Comparison of ENCODE assay signal across 15 cellular contexts in the genomic region with DNA sequence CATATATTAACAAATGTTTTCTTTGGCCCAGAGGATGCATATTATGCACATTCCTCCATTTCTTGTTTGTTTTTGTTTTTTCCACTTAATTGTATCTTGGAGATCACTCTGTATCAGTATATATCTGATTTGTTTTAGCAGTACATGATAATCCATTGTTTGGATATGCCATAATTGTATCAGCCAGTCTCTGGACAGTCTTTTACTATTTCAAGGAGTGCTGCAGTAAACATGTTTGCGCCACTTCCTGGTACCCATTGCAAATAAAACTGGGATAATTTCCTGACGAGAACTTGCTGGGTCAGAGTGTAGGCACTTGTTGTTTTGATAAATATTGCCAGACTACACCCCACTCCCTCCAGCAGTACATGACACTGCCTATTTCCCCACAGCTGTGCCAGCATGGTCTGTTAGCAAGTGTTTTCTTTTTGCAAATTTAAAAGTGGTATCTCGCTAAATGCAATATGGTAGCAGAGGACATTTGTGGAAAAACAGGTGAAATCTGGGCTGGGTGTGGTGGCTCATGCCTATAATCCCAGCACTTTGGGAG. TPM values are rescaled to one million over a fixed set of nuclear protein-coding genes. Genes with fewer than 3 reads are reported as not detected.
DNase-seq lines count a peak whose midpoint lies in the region; ATAC-seq, FAIRE-seq and TF ChIP-seq lines count a peak whose summit lies in the region.
"Had no signal": no experiment of that assay in that cellular context is flagged by ENCODE, and none has a peak within 500 bp of the region (broad histone marks: within the 10 kb centered on the region; RNA-seq: fewer than 3 reads in every experiment).

No MANE protein-coding gene starts in this region.

- no peak overlapping the region for H3K27ac Mint-ChIP-seq in neural crest cell (ENCODE audit: unreplicated experiment)
- H3K27ac Mint-ChIP-seq: CD4-positive, CD25-positive, alpha-beta regulatory T cell had no signal

- FAIRE-seq in GM12892 (lab: Jason Lieb, UNC) = no peak
- FAIRE-seq: GM18507, H54 had no signal

- no peak for TF ChIP-seq CTCF in C4-2B (conservative IDR thresholded peaks at IDR 0.05)
- TF ChIP-seq CTCF in VCaP (conservative IDR thresholded peaks at IDR 0.05) = no peak
- no peak for TF ChIP-seq CTCF in neural crest cell (conservative IDR thresholded peaks at IDR 0.05)
- TF ChIP-seq CTCF in right lobe of liver (IDR thresholded peaks at IDR 0.05) = no peak

- peaks cover 19% of the 10 kb centered on the region for H3K4me1 Mint-ChIP-seq in neural crest cell

- H3K4me1 ChIP-seq in right lobe of liver = peaks cover 0 to 3% (median 0%) of the 10 kb centered on the region in 4 donors

- no peak for TF ChIP-seq POLR2A in GM12892 (IDR thresholded peaks at IDR 0.05; ENCODE audit: low read depth, low read length)
- TF ChIP-seq POLR2A in right lobe of liver (IDR thresholded peaks at IDR 0.05) = no peak

- DNase-seq in fibroblast of gingiva (ENCODE audit: low read depth) (peak; percentile 15), neural crest cell (ENCODE audit: low read depth, low spot score) (no peak), nucleus accumbens (lab: John Stamatoyannopoulos, UW) (no peak), GM12892 (ENCODE audit: insufficient read length) (no peak), right lobe of liver (no peak)
- DNase-seq: AML-193; CD4-positive, CD25-positive, alpha-beta regulatory T cell; DMS53 had no signal

- intact Hi-C loops in right lobe of liver (cut with DNase I) = no loop called here

- peaks cover 3% of the 10 kb centered on the region for H3K9me3 Mint-ChIP-seq in neural crest cell
- H3K9me3 Mint-ChIP-seq: CD4-positive, CD25-positive, alpha-beta regulatory T cell had no signal

- H3K36me3 Mint-ChIP-seq in neural crest cell (ENCODE audit: low read depth) = peaks cover 14% of the 10 kb centered on the region

- ATAC-seq in right lobe of liver = no peak
- ATAC-seq: HCT116 had no signal

- no peaks in the 10 kb centered on the region for H3K9me3 ChIP-seq in right lobe of liver
- H3K9me3 ChIP-seq: BLaER1 had no signal

- no peak overlapping the region for H3K4me3 ChIP-seq in right lobe of liver
- H3K4me3 ChIP-seq: BLaER1, GM23248 had no signal

- H3K4me3 Mint-ChIP-seq in neural crest cell = peak overlapping the region; percentile 44

- no peaks in the 10 kb centered on the region for H3K27me3 ChIP-seq in right lobe of liver
- H3K27me3 ChIP-seq: BLaER1 had no signal

- no peaks in the 10 kb centered on the region for H3K27me3 Mint-ChIP-seq in neural crest cell (ENCODE audit: low read depth)
- H3K27me3 Mint-ChIP-seq: CD4-positive, CD25-positive, alpha-beta regulatory T cell had no signal

- WGBS in right lobe of liver (ENCODE audit: insufficient coverage, low coverage, low lambda C conversion rate, missing lambda C conversion rate) = 68% methylated on average over 3 of the region's 3 CpGs

- H3K27ac ChIP-seq in C4-2B (peak overlapping the region; percentile 41), VCaP (peak overlapping the region; percentile 63), right lobe of liver (no peak overlapping the region)
- H3K27ac ChIP-seq: BLaER1, GM23248 had no signal

- H3K36me3 ChIP-seq in right lobe of liver = no peaks in the 10 kb centered on the region

RNA-seq across cellular contexts. Expression of gene TMEM11, which starts 4.9 kb away (rescaled TPM):
- total RNA-seq in neural crest cell (31.3 and 31.6 TPM in 2 replicates), right lobe of liver (10 to 100 TPM; 10.8 to 20.6 (median 11.7) TPM)
- 14.9 TPM for polyA plus RNA-seq in GM12892 (2012; ENCODE audit: missing spikeins)

RNA-seq across cellular contexts. Expression of gene NATD1, which starts 34.3 kb away (rescaled TPM):
- 6.3 and 6.7 TPM in 2 replicates for total RNA-seq in neural crest cell
- 0.32 TPM for polyA plus RNA-seq in GM12892 (2012; ENCODE audit: missing spikeins)
- total RNA-seq in right lobe of liver = 1 to 10 TPM; 3.3 to 5.5 (median 4.7) TPM

Comparison
In these comparisons a context has a peak if more than half of its experiments do, and no peak if none do; other contexts are left out.
1. H3K27ac ChIP-seq: peak in C4-2B (single experiment) and VCaP (single experiment); none in right lobe of liver (0 of 3).